Comparison of ENCODE assay signal across 9 cellular contexts in the genomic region with DNA sequence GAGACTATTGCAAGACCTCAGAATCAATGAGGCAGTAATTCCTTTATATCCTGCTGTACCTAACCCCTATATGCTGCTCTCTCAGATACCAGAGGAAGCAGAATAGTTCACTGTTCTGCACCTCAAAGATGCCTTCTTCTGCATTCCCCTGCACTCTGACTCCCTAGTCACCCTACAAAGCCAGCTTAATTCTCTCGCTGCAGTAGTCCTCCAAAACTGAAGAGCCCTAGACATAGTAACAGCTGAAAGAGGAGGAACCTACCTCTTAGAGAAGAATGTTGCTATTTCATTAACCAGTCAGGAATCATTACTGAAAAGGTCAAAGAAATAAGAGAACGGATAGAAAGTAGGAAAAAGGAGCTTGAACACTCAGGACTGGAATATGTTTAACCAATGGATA.
"Had no signal": no experiment of that assay in that cellular context is flagged by ENCODE, and none has a peak within 500 bp of the region (broad histone marks: within the 10 kb centered on the region; RNA-seq: fewer than 3 reads in every experiment).

No MANE protein-coding gene starts in this region.

- ATAC-seq: HCT116, K562 had no signal

- H3K9me3 ChIP-seq: HAP-1 had no signal

- H3K4me3 ChIP-seq: GM23248, HAP-1, K562 had no signal

- DNase-seq: GM23248, GOT3, H7, HFFc6, IMR-90, KG1 had no signal

- H3K36me3 ChIP-seq: HAP-1 had no signal

- H3K4me1 ChIP-seq: HAP-1 had no signal

- H3K27ac Mint-ChIP-seq: HFFc6 had no signal

- H3K4me3 Mint-ChIP-seq: HFFc6 had no signal

- H3K9me3 Mint-ChIP-seq: HFFc6 had no signal

- H3K27ac ChIP-seq: GM23248 had no signal
